Comparison of ENCODE assay signal across 25 cellular contexts in the genomic region with DNA sequence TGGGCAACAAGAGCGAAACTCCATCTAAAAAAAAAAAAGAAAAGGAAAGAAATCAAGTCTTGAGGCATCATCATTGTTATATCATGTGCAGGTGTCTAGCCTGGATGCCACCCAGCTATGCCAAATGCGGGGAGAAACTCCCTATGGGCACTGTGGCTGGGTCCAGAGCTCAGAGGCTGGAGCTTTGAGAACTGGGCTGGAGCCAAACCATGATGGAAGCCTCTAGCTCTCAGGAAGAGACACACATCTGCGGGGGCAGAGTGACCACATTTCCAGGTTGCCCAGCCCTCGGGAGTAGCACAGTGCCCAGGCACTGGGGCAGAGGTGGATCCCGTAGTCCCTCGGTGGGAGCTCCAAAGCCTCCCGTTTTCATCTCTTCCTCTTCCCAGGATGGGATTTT. TPM values are rescaled to one million over a fixed set of nuclear protein-coding genes. Genes with fewer than 3 reads are reported as not detected.
DNase-seq lines count a peak whose midpoint lies in the region; ATAC-seq, FAIRE-seq and TF ChIP-seq lines count a peak whose summit lies in the region.
"Had no signal": no experiment of that assay in that cellular context is flagged by ENCODE, and none has a peak within 500 bp of the region (broad histone marks: within the 10 kb centered on the region; RNA-seq: fewer than 3 reads in every experiment).

No MANE protein-coding gene starts in this region.

- FAIRE-seq in HepG2 (lab: Jason Lieb, UNC), result no peak
- no peak for FAIRE-seq in RCC 7860 (lab: Jason Lieb, UNC)
- FAIRE-seq: GM12878 had no signal

- DNase-seq in left cardiac atrium (peak; percentile 13), left ventricle myocardium superior (no peak), Panc1 (ENCODE audit: low read depth, low spot score) (no peak), HepG2 (ENCODE audit: low spot score) (no peak), RCC 7860 (ENCODE audit: low spot score) (no peak)
- DNase-seq: CD8-positive, alpha-beta memory T cell; DMS 273 treated with DMSO at 0.1 percent for 48 hours; DMS79; EL; GDM1; GOT3; HCEC 1CT; Karpas-422; NCI-H1092; NCI-H1417 treated with DMSO at 0.1 percent for 48 hours; NCI-H1694 treated with DMSO at 0.1 percent for 48 hours; NCI-H2081; NCI-H2227 treated with DMSO at 0.1 percent for 48 hours; NCI-H526 treated with DMSO at 0.1 percent for 48 hours; SHP77 treated with DMSO at 0.1 percent for 48 hours had no signal

- peak overlapping the region; percentile 90 for H3K27ac ChIP-seq in Panc1 (ENCODE audit: low read length)
- H3K27ac ChIP-seq in HepG2 (ENCODE audit: extremely low read length, insufficient read depth, low read length), result no peak overlapping the region
- H3K27ac ChIP-seq: HL-60, Peyer's patch had no signal

- CTCF ChIA-PET in Panc1 (lab: Charles Lee) (no interaction called here), HepG2 (lab: Yijun Ruan, JAX; ENCODE audit: low intra/inter-chr PET ratio, low total read pairs) (no interaction called here)

- no peak overlapping the region for H3K4me3 ChIP-seq in Panc1 (ENCODE audit: low read depth in 2 of 2, low read length in 2 of 2)
- no peak overlapping the region for H3K4me3 ChIP-seq in HepG2 (replicated peaks in 1 of 3; ENCODE audit: insufficient read depth in 1 of 3, low read depth in 2 of 3, low read length in 3 of 3)
- H3K4me3 ChIP-seq: GM12878, Peyer's patch had no signal

- no peak for TF ChIP-seq POLR2A in HepG2 (IDR thresholded peaks at IDR 0.05; ENCODE audit: insufficient read depth in 1 of 2, low read depth in 2 of 2, low read length in 2 of 2)

- H3K9me3 ChIP-seq in Panc1 (ENCODE audit: control insufficient read depth, insufficient read depth, low read depth, low read length) (no peaks in the 10 kb centered on the region), HepG2 (ENCODE audit: low read length) (peaks cover 15% of the 10 kb centered on the region)
- H3K9me3 ChIP-seq: Peyer's patch had no signal

- H3K27me3 ChIP-seq in Panc1 (ENCODE audit: control insufficient read depth, insufficient read depth, low read length) (no peaks in the 10 kb centered on the region), HepG2 (ENCODE audit: control insufficient read depth in 1 of 2, insufficient read depth in 2 of 2, low read length in 2 of 2) (no peaks in the 10 kb centered on the region)
- H3K27me3 ChIP-seq: Peyer's patch had no signal

- no peak overlapping the region for H2AFZ ChIP-seq in HepG2 (ENCODE audit: low read length)

- no peaks in the 10 kb centered on the region for H4K20me1 ChIP-seq in HepG2 (ENCODE audit: insufficient read depth, low read length)

- H3K36me3 ChIP-seq in Panc1 (ENCODE audit: control insufficient read depth, insufficient read depth, low read length) (no peaks in the 10 kb centered on the region), HepG2 (replicated peaks in 1 of 2; ENCODE audit: control insufficient read depth in 1 of 2, insufficient read depth in 2 of 2, low read length in 2 of 2) (peaks cover 5 to 25% of the 10 kb centered on the region in 2 experiments)
- H3K36me3 ChIP-seq: Peyer's patch had no signal

- in situ Hi-C loops in Panc1 (cut with HindIII; ENCODE audit: low pct_unique_long_range_greater_than_20kb, low sequenced_read_pairs), result no loop called here
- in situ Hi-C loops in HepG2 (cut with HindIII; ENCODE audit: extremely low pct_ligation_motif_present, low pct_unique_long_range_greater_than_20kb), result no loop called here

- no peak for TF ChIP-seq RAD21 in HepG2 (CRISPR knock-in tag; IDR thresholded peaks at IDR 0.05)

- TF ChIP-seq CTCF in Panc1 (IDR thresholded peaks at IDR 0.05) (no peak), HepG2 (CRISPR knock-in tag; IDR thresholded peaks at IDR 0.05) (no peak)

- ATAC-seq in left cardiac atrium (no peak), left ventricle myocardium superior (no peak), Panc1 (no peak), HepG2 (no peak), GM18907 (IDR thresholded peaks at IDR 0.05; ENCODE audit: unreplicated experiment) (no peak), HG03196 (IDR thresholded peaks at IDR 0.05; ENCODE audit: unreplicated experiment) (no peak)

- H3K4me1 ChIP-seq in Panc1 (ENCODE audit: control insufficient read depth, insufficient read depth, low read length) (peaks cover 96% of the 10 kb centered on the region), HepG2 (ENCODE audit: insufficient read depth, low read length) (peaks cover 75% of the 10 kb centered on the region)
- H3K4me1 ChIP-seq: Peyer's patch had no signal

- POLR2A ChIA-PET in Panc1 (lab: Charles Lee), result interaction anchor here (0.7 kb wide), 1 partner anchor 9 kb away, joined by 3 read pairs; no protein-coding TSS in a partner anchor
- POLR2A ChIA-PET in HepG2 (lab: Yijun Ruan, JAX), result interaction anchor here (0.9 kb wide), 1 partner anchor 8 kb away, joined by 4 read pairs; no protein-coding TSS in a partner anchor

- intact Hi-C loops in left cardiac atrium (cut with DNase I), result no loop called here
- intact Hi-C loops in left ventricle myocardium superior (cut with micrococcal nuclease), result no loop called here
- intact Hi-C loops in Panc1 (cut with micrococcal nuclease; ENCODE audit: unreplicated experiment), result loop anchor here (10.0 kb wide), 1 partner anchor 49 kb away; no protein-coding TSS in a partner anchor
- intact Hi-C loops in HepG2 (cut with micrococcal nuclease; ENCODE audit: unreplicated experiment), result no loop called here

- H3K9ac ChIP-seq in HepG2 (ENCODE audit: insufficient read depth, low read depth, low read length), result no peak overlapping the region

- H3K4me2 ChIP-seq in HepG2 (ENCODE audit: low read depth, low read length), result no peak overlapping the region

- 97% methylated on average over 5 of the region's 7 CpGs for WGBS in HepG2 (ENCODE audit: low lambda C conversion rate)

- peaks cover 24% of the 10 kb centered on the region for H3K79me2 ChIP-seq in HepG2 (ENCODE audit: insufficient read depth, low read length)

- BruUV-seq in Panc1 (replicated peaks; lab: Mats Ljungman, UMichigan) (no TSS peak), HepG2 (replicated peaks; lab: Mats Ljungman, UMichigan) (no TSS peak)

- TF ChIP-seq EP300 in HepG2 (IDR thresholded peaks at IDR 0.05; ENCODE audit: low read depth in 2 of 2, low read length in 2 of 2), result no peak
- TF ChIP-seq EP300 in HepG2 (CRISPR knock-in tag; IDR thresholded peaks at IDR 0.05; ENCODE audit: borderline replicate concordance), result no peak

TF ChIP-seq in HepG2, 621 proteins besides CTCF, POLR2A, EP300 and RAD21:
- no peak for TF ChIP-seq BRD4 (CRISPR knock-in tag; IDR thresholded peaks at IDR 0.05)
- no peak for TF ChIP-seq ZNF160 (CRISPR knock-in tag; IDR thresholded peaks at IDR 0.05)
- TF ChIP-seq SKI (IDR thresholded peaks at IDR 0.05; ENCODE audit: partially characterized antibody), result no peak
- TF ChIP-seq NRL (CRISPR knock-in tag; IDR thresholded peaks at IDR 0.05; ENCODE audit: borderline replicate concordance), result 0 out of 2 replicates have a peak, but pooled peaks have one; percentile 29

RNA-seq across cellular contexts. Expression of a gene that starts 58.9 kb away (rescaled TPM):
- 100 to 1,000 TPM in 1 of 2 donors, 10 to 100 TPM in 1; 53.4 to 104 TPM for total RNA-seq in left cardiac atrium
- 52.4 TPM for total RNA-seq in left ventricle myocardium superior
- total RNA-seq in Panc1 (2021; ENCODE audit: unreplicated experiment), result 676 TPM
- polyA plus RNA-seq in Panc1 (2012; ENCODE audit: insufficient read length), result 1,186 TPM
- 21.2 and 102 TPM in 2 replicates for total RNA-seq in HepG2 (2016; rRNA removed; fragmentation: Illumina TruSeq; extraction: Trizol)
- total RNA-seq in HepG2 (2016; cell fraction: cytosol; rRNA removed; fragmentation: Illumina TruSeq; extraction: Trizol; ENCODE audit: low read depth), result 5.5 and 5.6 TPM in 2 replicates
- total RNA-seq in HepG2 (2016; cell fraction: insoluble cytoplasmic fraction; rRNA removed; fragmentation: Illumina TruSeq; extraction: Trizol), result 18.4 and 106 TPM in 2 replicates
- 10.8 and 11.6 TPM in 2 replicates for total RNA-seq in HepG2 (2016; cell fraction: membrane; rRNA removed; fragmentation: Illumina TruSeq; extraction: Trizol)
- total RNA-seq in HepG2 (2016; cell fraction: nucleus; rRNA removed; fragmentation: Illumina TruSeq; extraction: Trizol), result 122 and 150 TPM in 2 replicates
- polyA plus RNA-seq in HepG2 (2011; rRNA removed), result 79.0 and 128 TPM in 2 replicates
- 51.6 and 89.8 TPM in 2 replicates for polyA plus RNA-seq in HepG2 (2011; cell fraction: cytosol; rRNA removed)
- 1,622 and 2,194 TPM in 2 replicates for polyA plus RNA-seq in HepG2 (2011; cell fraction: nucleus; rRNA removed)
- polyA plus RNA-seq in HepG2 (2012), result 59.0 and 129 TPM in 2 replicates
- polyA plus RNA-seq in HepG2 (2016; cell fraction: cytosol; fragmentation: Illumina TruSeq; extraction: Trizol; ENCODE audit: low read depth), result 4.3 and 4.4 TPM in 2 replicates
- polyA plus RNA-seq in HepG2 (2016; cell fraction: insoluble cytoplasmic fraction; fragmentation: Illumina TruSeq; extraction: Trizol; ENCODE audit: low read depth), result 20.7 and 26.9 TPM in 2 replicates
- polyA plus RNA-seq in HepG2 (2016; cell fraction: membrane; fragmentation: Illumina TruSeq; extraction: Trizol; ENCODE audit: low read depth), result 5.0 and 6.2 TPM in 2 replicates
- polyA plus RNA-seq in HepG2 (2016; cell fraction: nucleus; fragmentation: Illumina TruSeq; extraction: Trizol; ENCODE audit: insufficient read depth, low read depth), result 308 and 331 TPM in 2 replicates
- 0.09 and 44.3 TPM in 2 replicates for polyA minus RNA-seq in HepG2 (2011; rRNA and poly(A)+ RNA removed; ENCODE audit: low replicate concordance)
- polyA minus RNA-seq in HepG2 (2011; cell fraction: cytosol; rRNA and poly(A)+ RNA removed), result 36.9 and 37.7 TPM in 2 replicates
- 46.7 and 51.1 TPM in 2 replicates for polyA minus RNA-seq in HepG2 (2011; cell fraction: nucleus; rRNA and poly(A)+ RNA removed)
